In genomic region chr6:125797934-125798444, GRCh38 we compare ENCODE assay signal across 18 cellular contexts. TPM values are rescaled to one million over a fixed set of nuclear protein-coding genes. Genes with fewer than 3 reads are reported as not detected.
DNase-seq lines count a peak whose midpoint lies in the region; ATAC-seq and TF ChIP-seq lines count a peak whose summit lies in the region.
"Had no signal": no experiment of that assay in that cellular context is flagged by ENCODE, and none has a peak within 500 bp of the region (broad histone marks: within the 10 kb centered on the region; RNA-seq: fewer than 3 reads in every experiment).

No MANE protein-coding gene starts in this region.

- H3K27ac ChIP-seq in MM.1S (ENCODE audit: low read length) (no peak overlapping the region), ascending aorta (no peak overlapping the region), SJCRH30 (no peak overlapping the region)
- H3K27ac ChIP-seq: C4-2B, esophagus squamous epithelium had no signal

- POLR2A ChIA-PET in activated CD4-positive, alpha-beta T cell treated with anti-CD3 and anti-CD28 coated beads, Interleukin-2, amount 10 ng/mL, durations not matched to agents 7 days and 5 days (lab: Charles Lee), result no interaction called here

- CTCF ChIA-PET in activated CD4-positive, alpha-beta T cell treated with anti-CD3 and anti-CD28 coated beads, Interleukin-2, amount 10 ng/mL, durations not matched to agents 7 days and 5 days (lab: Charles Lee), result interaction anchor here (0.7 to 1.3 kb wide), 2 partner anchors 12 to 17 kb away, joined by 3 read pairs; no protein-coding TSS in a partner anchor

- H3K4me3 Mint-ChIP-seq in activated CD4-positive, alpha-beta T cell treated with anti-CD3 and anti-CD28 coated beads, Interleukin-2, amount 10 ng/mL, durations not matched to agents 24 days and 14 days, result no peak overlapping the region
- no peak overlapping the region for H3K4me3 Mint-ChIP-seq in activated CD4-positive, alpha-beta T cell treated with anti-CD3 and anti-CD28 coated beads, Interleukin-2, amount 10 ng/mL, durations not matched to agents 7 days and 5 days
- H3K4me3 Mint-ChIP-seq in stimulated activated memory B cell treated with anti-CD40 and anti-IgM and Interleukin-4, amounts not matched to agents 10 μg/mL and 1 μg/mL and 100 μg/mL, for 72 hours, result no peak overlapping the region
- H3K4me3 Mint-ChIP-seq: GM23338 had no signal

- H3K4me3 ChIP-seq in MM.1S (ENCODE audit: low read length), result no peak overlapping the region
- no peak overlapping the region for H3K4me3 ChIP-seq in epithelial cell of esophagus (ENCODE audit: low read length)
- H3K4me3 ChIP-seq in ascending aorta, result no peak overlapping the region
- H3K4me3 ChIP-seq in SJCRH30, result no peak overlapping the region
- H3K4me3 ChIP-seq: esophagus squamous epithelium, GM23338 had no signal

- H3F3A ChIP-seq in MM.1S (ENCODE audit: insufficient read depth, low read length), result no peaks in the 10 kb centered on the region

- H3K4me1 Mint-ChIP-seq in activated CD4-positive, alpha-beta T cell treated with anti-CD3 and anti-CD28 coated beads, Interleukin-2, amount 10 ng/mL, durations not matched to agents 24 days and 14 days, result peaks cover 42% of the 10 kb centered on the region
- peaks cover 35% of the 10 kb centered on the region for H3K4me1 Mint-ChIP-seq in activated CD4-positive, alpha-beta T cell treated with anti-CD3 and anti-CD28 coated beads, Interleukin-2, amount 10 ng/mL, durations not matched to agents 7 days and 5 days
- peaks cover 62% of the 10 kb centered on the region for H3K4me1 Mint-ChIP-seq in stimulated activated memory B cell treated with anti-CD40 and anti-IgM and Interleukin-4, amounts not matched to agents 10 μg/mL and 1 μg/mL and 100 μg/mL, for 72 hours

- TF ChIP-seq CTCF in MM.1S (IDR thresholded peaks at IDR 0.05; ENCODE audit: low read length) (no peak), epithelial cell of esophagus (IDR thresholded peaks at IDR 0.05; ENCODE audit: insufficient read depth, low read depth, low read length, missing control alignments) (no peak), ascending aorta (IDR thresholded peaks at IDR 0.05) (no peak)

- no peaks in the 10 kb centered on the region for H3K9me3 ChIP-seq in MM.1S (replicated peaks; ENCODE audit: insufficient read depth, low read length)
- no peaks in the 10 kb centered on the region for H3K9me3 ChIP-seq in ascending aorta
- H3K9me3 ChIP-seq in SJCRH30 (replicated peaks), result no peaks in the 10 kb centered on the region
- H3K9me3 ChIP-seq: esophagus squamous epithelium had no signal

- H3K9ac ChIP-seq in MM.1S (ENCODE audit: low read length), result no peak overlapping the region

- H3K36me3 ChIP-seq in MM.1S (replicated peaks; ENCODE audit: insufficient read depth, low read length) (no peaks in the 10 kb centered on the region), ascending aorta (no peaks in the 10 kb centered on the region), SJCRH30 (no peaks in the 10 kb centered on the region)

- H3K27me3 Mint-ChIP-seq in activated CD4-positive, alpha-beta T cell treated with anti-CD3 and anti-CD28 coated beads, Interleukin-2, amount 10 ng/mL, durations not matched to agents 24 days and 14 days, result no peaks in the 10 kb centered on the region
- H3K27me3 Mint-ChIP-seq in activated CD4-positive, alpha-beta T cell treated with anti-CD3 and anti-CD28 coated beads, Interleukin-2, amount 10 ng/mL, durations not matched to agents 7 days and 5 days, result no peaks in the 10 kb centered on the region
- H3K27me3 Mint-ChIP-seq in stimulated activated memory B cell treated with anti-CD40 and anti-IgM and Interleukin-4, amounts not matched to agents 10 μg/mL and 1 μg/mL and 100 μg/mL, for 72 hours, result no peaks in the 10 kb centered on the region

- peak; percentile 24 for DNase-seq in activated CD4-positive, alpha-beta T cell treated with anti-CD3 and anti-CD28 coated beads, Interleukin-2, amount 10 ng/mL, durations not matched to agents 24 days and 14 days
- DNase-seq in activated CD4-positive, alpha-beta T cell treated with anti-CD3 and anti-CD28 coated beads, Interleukin-2, amount 10 ng/mL, durations not matched to agents 7 days and 5 days, result no peak
- no peak for DNase-seq in MM.1S
- DNase-seq in epithelial cell of esophagus (ENCODE audit: low read depth), result peak; percentile 58
- DNase-seq in ascending aorta (ENCODE audit: low spot score in 2 of 2), result no peak
- no peak for DNase-seq in SJCRH30
- DNase-seq: central memory CD4-positive, alpha-beta T cell; DMS 273 treated with DMSO at 0.1 percent for 48 hours; esophagus squamous epithelium; NCI-H146; NCI-H2171; T1000 had no signal

- H3K4me1 ChIP-seq in MM.1S (ENCODE audit: low read length) (peaks cover 29% of the 10 kb centered on the region), ascending aorta (peaks cover 0 to 8% of the 10 kb centered on the region in 2 donors), SJCRH30 (no peaks in the 10 kb centered on the region)

- no peaks in the 10 kb centered on the region for H3K27me3 ChIP-seq in MM.1S (replicated peaks; ENCODE audit: insufficient read depth, low read length)
- no peaks in the 10 kb centered on the region for H3K27me3 ChIP-seq in ascending aorta
- H3K27me3 ChIP-seq in SJCRH30, result no peaks in the 10 kb centered on the region
- H3K27me3 ChIP-seq: esophagus squamous epithelium had no signal

- H3K9me2 ChIP-seq in MM.1S (replicated peaks; ENCODE audit: insufficient read depth, low read length), result no peaks in the 10 kb centered on the region

- no peak overlapping the region for H3K27ac Mint-ChIP-seq in activated CD4-positive, alpha-beta T cell treated with anti-CD3 and anti-CD28 coated beads, Interleukin-2, amount 10 ng/mL, durations not matched to agents 24 days and 14 days
- no peak overlapping the region for H3K27ac Mint-ChIP-seq in activated CD4-positive, alpha-beta T cell treated with anti-CD3 and anti-CD28 coated beads, Interleukin-2, amount 10 ng/mL, durations not matched to agents 7 days and 5 days
- H3K27ac Mint-ChIP-seq in stimulated activated memory B cell treated with anti-CD40 and anti-IgM and Interleukin-4, amounts not matched to agents 10 μg/mL and 1 μg/mL and 100 μg/mL, for 72 hours, result peak overlapping the region; percentile 35
- H3K27ac Mint-ChIP-seq: GM23338 had no signal

- no peak for ATAC-seq in stimulated activated memory B cell treated with anti-CD40 and anti-IgM and Interleukin-4, amounts not matched to agents 10 μg/mL and 1 μg/mL and 100 μg/mL, for 72 hours
- ATAC-seq in GM21723 (IDR thresholded peaks at IDR 0.05; ENCODE audit: unreplicated experiment), result no peak
- ATAC-seq: GM23338, left lobe of liver, Panc1 had no signal

- intact Hi-C loops in activated CD4-positive, alpha-beta T cell treated with anti-CD3 and anti-CD28 coated beads, Interleukin-2, amount 10 ng/mL, durations not matched to agents 24 days and 14 days (cut with micrococcal nuclease), result loop anchor here (10.0 kb wide), 1 partner anchor 1717 kb away; the partner anchor contains the start of gene MTCL3
- intact Hi-C loops in ascending aorta (cut with DNase I), result no loop called here

- H3K36me3 Mint-ChIP-seq in activated CD4-positive, alpha-beta T cell treated with anti-CD3 and anti-CD28 coated beads, Interleukin-2, amount 10 ng/mL, durations not matched to agents 24 days and 14 days (ENCODE audit: low read depth), result peaks cover 39% of the 10 kb centered on the region
- H3K36me3 Mint-ChIP-seq in activated CD4-positive, alpha-beta T cell treated with anti-CD3 and anti-CD28 coated beads, Interleukin-2, amount 10 ng/mL, durations not matched to agents 7 days and 5 days (ENCODE audit: low read depth), result peaks cover 33% of the 10 kb centered on the region
- H3K36me3 Mint-ChIP-seq in stimulated activated memory B cell treated with anti-CD40 and anti-IgM and Interleukin-4, amounts not matched to agents 10 μg/mL and 1 μg/mL and 100 μg/mL, for 72 hours, result no peaks in the 10 kb centered on the region

- H3K4me2 ChIP-seq in MM.1S (ENCODE audit: low read depth, low read length), result peak overlapping the region; percentile 23; the same call in 1 of the 2 replicates
- H3K4me2 ChIP-seq: GM23338 had no signal

- H4K20me1 ChIP-seq in MM.1S (ENCODE audit: insufficient read depth, low read length), result no peaks in the 10 kb centered on the region

- no peaks in the 10 kb centered on the region for H3K79me2 ChIP-seq in MM.1S (ENCODE audit: low read length)

- no peaks in the 10 kb centered on the region for H3K9me3 Mint-ChIP-seq in activated CD4-positive, alpha-beta T cell treated with anti-CD3 and anti-CD28 coated beads, Interleukin-2, amount 10 ng/mL, durations not matched to agents 24 days and 14 days
- H3K9me3 Mint-ChIP-seq in activated CD4-positive, alpha-beta T cell treated with anti-CD3 and anti-CD28 coated beads, Interleukin-2, amount 10 ng/mL, durations not matched to agents 7 days and 5 days, result no peaks in the 10 kb centered on the region
- no peaks in the 10 kb centered on the region for H3K9me3 Mint-ChIP-seq in stimulated activated memory B cell treated with anti-CD40 and anti-IgM and Interleukin-4, amounts not matched to agents 10 μg/mL and 1 μg/mL and 100 μg/mL, for 72 hours
- H3K9me3 Mint-ChIP-seq: GM23338 had no signal

- H2AFZ ChIP-seq in MM.1S (ENCODE audit: low read length), result no peak overlapping the region
- H2AFZ ChIP-seq: GM23338 had no signal

RNA-seq across cellular contexts. Expression of gene NCOA7, which starts 7.2 kb away (rescaled TPM):
- total RNA-seq in activated CD4-positive, alpha-beta T cell treated with anti-CD3 and anti-CD28 coated beads, Interleukin-2, amount 10 ng/mL, durations not matched to agents 24 days and 14 days, result 52.5 and 53.7 TPM in 2 replicates
- 10 to 100 TPM; 43.2 to 53.1 TPM for total RNA-seq in activated CD4-positive, alpha-beta T cell treated with anti-CD3 and anti-CD28 coated beads, Interleukin-2, amount 10 ng/mL, durations not matched to agents 7 days and 5 days
- total RNA-seq in ascending aorta, result 37.4 TPM
- total RNA-seq in SJCRH30 (2014; rRNA removed; shearing (Covaris generic)), result 3.8 and 4.1 TPM in 2 replicates

RNA-seq across cellular contexts. Expression of gene HEY2, which starts 48.6 kb away (rescaled TPM):
- total RNA-seq in activated CD4-positive, alpha-beta T cell treated with anti-CD3 and anti-CD28 coated beads, Interleukin-2, amount 10 ng/mL, durations not matched to agents 24 days and 14 days, result not detected in 2 replicates
- total RNA-seq in activated CD4-positive, alpha-beta T cell treated with anti-CD3 and anti-CD28 coated beads, Interleukin-2, amount 10 ng/mL, durations not matched to agents 7 days and 5 days, result not detected
- 0.32 TPM for total RNA-seq in ascending aorta
- total RNA-seq in SJCRH30 (2014; rRNA removed; shearing (Covaris generic)), result 0.15 and 0.22 TPM in 2 replicates

Comparison
In these comparisons a context has a peak if more than half of its experiments do, and no peak if none do; other contexts are left out.
1. DNase-seq: peak in activated CD4-positive, alpha-beta T cell treated with anti-CD3 and anti-CD28 coated beads, Interleukin-2, amount 10 ng/mL, durations not matched to agents 24 days and 14 days (single experiment) and epithelial cell of esophagus (single experiment); none in activated CD4-positive, alpha-beta T cell treated with anti-CD3 and anti-CD28 coated beads, Interleukin-2, amount 10 ng/mL, durations not matched to agents 7 days and 5 days (single experiment), MM.1S (single experiment), ascending aorta (0 of 2) and SJCRH30 (0 of 2).